In genomic region chr14:73026243-73026844, GRCh38 we compare ENCODE assay signal across 8 cellular contexts. TPM values are rescaled to one million over a fixed set of nuclear protein-coding genes. Genes with fewer than 3 reads are reported as not detected.
A peak's percentile ranks its signal among the peaks of the same experiment; 100 is the strongest.
DNase-seq lines count a peak whose midpoint lies in the region; ATAC-seq and TF ChIP-seq lines count a peak whose summit lies in the region.

No MANE protein-coding gene starts in this region.

- TF ChIP-seq CTCF in CD4-positive, alpha-beta T cell (IDR thresholded peaks at IDR 0.05): no peak
- TF ChIP-seq CTCF in PC-3 (conservative IDR thresholded peaks at IDR 0.05; ENCODE audit: low read depth, low read length) (no peak), endodermal cell (conservative IDR thresholded peaks at IDR 0.05) (no peak), neural cell (IDR thresholded peaks at IDR 0.05; ENCODE audit: poor library complexity, severe bottlenecking) (no peak)

- DNase-seq in CD4-positive, alpha-beta T cell: peak in 1 of 10 experiments; percentile 11
- DNase-seq in PC-3 (no peak), endodermal cell (peak; percentile 44), NCI-H345 (lab: John Stamatoyannopoulos, UW) (no peak), globus pallidus (ENCODE audit: low spot score) (no peak)

- no peak for TF ChIP-seq RAD21 in neural cell (conservative IDR thresholded peaks at IDR 0.05)

- no peaks in the 10 kb centered on the region for H3K9me3 ChIP-seq in CD4-positive, alpha-beta T cell (ENCODE audit: control insufficient read depth, low read length)
- no peaks in the 10 kb centered on the region for H3K9me3 ChIP-seq in PC-3 (ENCODE audit: low read length)
- no peaks in the 10 kb centered on the region for H3K9me3 ChIP-seq in endodermal cell (ENCODE audit: control insufficient read depth, low read length)
- H3K9me3 ChIP-seq in neural cell (ENCODE audit: low read length): no peaks in the 10 kb centered on the region

- H3K4me1 Mint-ChIP-seq in CD4-positive, alpha-beta T cell (ENCODE audit: low read depth): peaks cover 54% of the 10 kb centered on the region
- peaks cover 19% of the 10 kb centered on the region for H3K4me1 Mint-ChIP-seq in endodermal cell

- H3K27ac ChIP-seq in CD4-positive, alpha-beta T cell (ENCODE audit: low read depth, low read length): no peak overlapping the region
- no peak overlapping the region for H3K27ac ChIP-seq in PC-3 (ENCODE audit: low read length)
- H3K27ac ChIP-seq in endodermal cell (ENCODE audit: low read depth, low read length): no peak overlapping the region
- peak overlapping the region; percentile 67 for H3K27ac ChIP-seq in neural cell (ENCODE audit: low read length)

- WGBS in endodermal cell (ENCODE audit: insufficient coverage in 1 of 2, insufficient read length in 1 of 2), 2 experiments: 0 to 7% methylated on average over 4 to 13 of the region's 21 CpGs

- H3K79me2 ChIP-seq in PC-3 (ENCODE audit: low read length) (peaks cover 15% of the 10 kb centered on the region), neural cell (replicated peaks; ENCODE audit: insufficient read depth, low read length) (peaks cover 44% of the 10 kb centered on the region)

- no peaks in the 10 kb centered on the region for H3K27me3 ChIP-seq in CD4-positive, alpha-beta T cell (ENCODE audit: control insufficient read depth, insufficient read depth, low read length)
- H3K27me3 ChIP-seq in PC-3 (ENCODE audit: low read length) (no peaks in the 10 kb centered on the region), endodermal cell (ENCODE audit: control insufficient read depth, insufficient read depth, low read length, poor library complexity, severe bottlenecking) (no peaks in the 10 kb centered on the region), neural cell (ENCODE audit: insufficient read depth, low read depth, low read length) (no peaks in the 10 kb centered on the region)

- no peak for TF ChIP-seq EP300 in neural cell (conservative IDR thresholded peaks at IDR 0.05; ENCODE audit: poor library complexity, severe bottlenecking)

- H3F3A ChIP-seq in PC-3 (ENCODE audit: low read length, unreplicated experiment): no peaks in the 10 kb centered on the region
- no peaks in the 10 kb centered on the region for H3F3A ChIP-seq in neural cell (ENCODE audit: insufficient read depth, low read length, poor library complexity, severe bottlenecking)

- H3K36me3 Mint-ChIP-seq in CD4-positive, alpha-beta T cell (ENCODE audit: low read depth): peaks cover 48% of the 10 kb centered on the region
- H3K36me3 Mint-ChIP-seq in endodermal cell (ENCODE audit: low read depth): peaks cover 25% of the 10 kb centered on the region

- peak overlapping the region; percentile 81 for H3K4me3 ChIP-seq in PC-3 (ENCODE audit: low read length)
- peak overlapping the region; percentile 88 for H3K4me3 ChIP-seq in endodermal cell (ENCODE audit: low read length)
- H3K4me3 ChIP-seq in neural cell (ENCODE audit: low read length): peak overlapping the region; percentile 82

- peak overlapping the region; percentile 92 for H2AFZ ChIP-seq in PC-3 (ENCODE audit: low read length)
- H2AFZ ChIP-seq in neural cell (ENCODE audit: low read depth, low read length): peak overlapping the region; percentile 40

- CTCF ChIA-PET in CD4-positive, alpha-beta T cell (lab: Charles Lee): interaction anchor here (1.2 to 1.9 kb wide), 2 partner anchors 32 to 110 kb away, joined by 3 to 7 read pairs; partner anchors contain the start of genes PSEN1 and RBM25
- CTCF ChIA-PET in PC-3 (lab: Charles Lee): interaction anchor here (0.7 to 1.0 kb wide), 5 partner anchors 33 to 78 kb away, joined by 3 to 11 read pairs (median 3); partner anchors contain the start of gene RBM25

- H4K20me1 ChIP-seq in PC-3 (ENCODE audit: low read length): no peaks in the 10 kb centered on the region
- H4K20me1 ChIP-seq in neural cell (ENCODE audit: insufficient read depth): no peaks in the 10 kb centered on the region

- H3K4me1 ChIP-seq in PC-3 (ENCODE audit: insufficient read depth, low read length): peaks cover 18% of the 10 kb centered on the region
- H3K4me1 ChIP-seq in endodermal cell (ENCODE audit: control insufficient read depth, insufficient read depth, low read length): peaks cover 5% of the 10 kb centered on the region

- intact Hi-C loops in CD4-positive, alpha-beta T cell (cut with DNase I, micrococcal nuclease): loop anchor here in 1 of 2 experiments (2.0 to 10.0 kb wide), 4 partner anchors 100 to 1712 kb away; partner anchors contain the start of genes DCAF4, DNAL1 and PSEN1
- intact Hi-C loops in PC-3 (cut with micrococcal nuclease): loop anchor here (2.0 to 5.0 kb wide), 2 partner anchors 46 to 66 kb away; no protein-coding TSS in a partner anchor

- TSS peak; percentile 55 for BruUV-seq in PC-3 (replicated peaks; lab: Mats Ljungman, UMichigan)

- H3K4me2 ChIP-seq in PC-3 (ENCODE audit: low read length) (peak overlapping the region; percentile 89), neural cell (ENCODE audit: low read length) (peak overlapping the region; percentile 93)

- no peak for ATAC-seq in CD4-positive, alpha-beta T cell (ENCODE audit: poor library complexity)
- ATAC-seq in PC-3: no peak; the same call in 1 of the 2 replicates
- no peak for ATAC-seq in HG03025 (IDR thresholded peaks at IDR 0.05; ENCODE audit: low FRiP score, unreplicated experiment)
- ATAC-seq in HG02571 (IDR thresholded peaks at IDR 0.05; ENCODE audit: unreplicated experiment): no peak

- H3K9ac ChIP-seq in PC-3 (ENCODE audit: low read length) (peak overlapping the region; percentile 68), endodermal cell (ENCODE audit: extremely low read depth, low read length, poor library complexity, severe bottlenecking) (peak overlapping the region; percentile 59), neural cell (ENCODE audit: low read length) (peak overlapping the region; percentile 74)

- H3K4me3 Mint-ChIP-seq in CD4-positive, alpha-beta T cell: peak overlapping the region; percentile 96
- peak overlapping the region; percentile 81 for H3K4me3 Mint-ChIP-seq in endodermal cell

- H3K9me2 ChIP-seq in PC-3 (replicated peaks; ENCODE audit: low read length) (no peaks in the 10 kb centered on the region), neural cell (ENCODE audit: insufficient read depth, low read length) (no peaks in the 10 kb centered on the region)

- H3K27ac Mint-ChIP-seq in CD4-positive, alpha-beta T cell: peak overlapping the region; percentile 79
- peak overlapping the region; percentile 90 for H3K27ac Mint-ChIP-seq in endodermal cell

- POLR2A ChIA-PET in CD4-positive, alpha-beta T cell (lab: Charles Lee): interaction anchor here (0.6 to 6.5 kb wide), 4 partner anchors 32 to 543 kb away, joined by 3 to 111 read pairs (median 7); partner anchors contain the start of genes ACOT2, PSEN1, RBM25 and RIOX1
- POLR2A ChIA-PET in PC-3 (lab: Charles Lee; ENCODE audit: unreplicated experiment): interaction anchor here (0.6 to 1.7 kb wide), 10 partner anchors 11 to 518 kb away, joined by 3 to 30 read pairs (median 4); partner anchors contain the start of genes PSEN1 and RBM25

- peaks cover 8% of the 10 kb centered on the region; the same call in 1 of the 2 replicates for H3K36me3 ChIP-seq in PC-3 (ENCODE audit: low read depth, low read length)
- peaks cover 29% of the 10 kb centered on the region for H3K36me3 ChIP-seq in endodermal cell (ENCODE audit: control insufficient read depth, insufficient read depth, low read length)
- no peaks in the 10 kb centered on the region for H3K36me3 ChIP-seq in neural cell (ENCODE audit: insufficient read depth, low read length)

- H3K9me3 Mint-ChIP-seq in CD4-positive, alpha-beta T cell: no peaks in the 10 kb centered on the region
- no peaks in the 10 kb centered on the region for H3K9me3 Mint-ChIP-seq in endodermal cell

- no peaks in the 10 kb centered on the region for H3K27me3 Mint-ChIP-seq in CD4-positive, alpha-beta T cell
- no peaks in the 10 kb centered on the region for H3K27me3 Mint-ChIP-seq in endodermal cell (ENCODE audit: insufficient read depth)

TF ChIP-seq in neural cell, 6 proteins besides CTCF, POLR2A, EP300 and RAD21:
- TF ChIP-seq POLR2AphosphoS5 (IDR thresholded peaks at IDR 0.05) (no peak), REST (IDR thresholded peaks at IDR 0.05; ENCODE audit: borderline replicate concordance) (peak; percentile 4)

RNA-seq across cellular contexts. Expression of gene ZFYVE1, which starts 0.6 kb away (rescaled TPM):
- 10 to 100 TPM in 1 of 2 experiments, 1 to 10 TPM in 1; 9.3 to 10.9 TPM for total RNA-seq in CD4-positive, alpha-beta T cell
- total RNA-seq in PC-3 (2014; rRNA removed): 10.5 and 13.0 TPM in 2 replicates
- 10 to 100 TPM; 11.6 to 16.6 TPM for total RNA-seq in endodermal cell
- polyA plus RNA-seq in endodermal cell (2013, experiment 1 of 2): 14.6 TPM
- 12.9 TPM for polyA plus RNA-seq in endodermal cell (2013, experiment 2 of 2)
- 11.5 and 13.1 TPM in 2 replicates for polyA plus RNA-seq in neural cell
- 36.3 and 38.7 TPM in 2 replicates for polyA minus RNA-seq in neural cell

RNA-seq across cellular contexts. Expression of gene RBM25, which starts 32.0 kb away (rescaled TPM):
- total RNA-seq in CD4-positive, alpha-beta T cell: 100 to 1,000 TPM; 157 to 161 TPM
- total RNA-seq in PC-3 (2014; rRNA removed) (53.2 and 64.7 TPM in 2 replicates), endodermal cell (100 to 1,000 TPM; 132 to 164 TPM)
- polyA plus RNA-seq in endodermal cell (2013, experiment 1 of 2): 120 TPM
- polyA plus RNA-seq in endodermal cell (2013, experiment 2 of 2): 102 TPM
- 172 and 206 TPM in 2 replicates for polyA plus RNA-seq in neural cell
- 112 and 152 TPM in 2 replicates for polyA minus RNA-seq in neural cell
